Comparison of ENCODE assay signal across 1 cellular context in genomic region chr12:46549527-46550265, GRCh38.
A peak's percentile ranks its signal among the peaks of the same experiment; 100 is the strongest.
TF ChIP-seq lines count a peak whose summit lies in the region.

No MANE protein-coding gene starts in this region.

TF ChIP-seq in HepG2, 621 proteins besides CTCF, POLR2A, EP300 and RAD21 (continued from another document):
- TF ChIP-seq ZNF646 (CRISPR knock-in tag; IDR thresholded peaks at IDR 0.05): no peak
- no peak for TF ChIP-seq MTA3 (CRISPR knock-in tag; IDR thresholded peaks at IDR 0.05)
- peak; percentile 82 for TF ChIP-seq FOSL2 (CRISPR knock-in tag; IDR thresholded peaks at IDR 0.05)
- no peak for TF ChIP-seq ZEB1 (IDR thresholded peaks at IDR 0.05; ENCODE audit: insufficient replicate concordance, low read depth)
- TF ChIP-seq CENPT (CRISPR knock-in tag; IDR thresholded peaks at IDR 0.05; ENCODE audit: low read depth): no peak
